Comparison of ENCODE assay signal across 30 cellular contexts in the genomic region with DNA sequence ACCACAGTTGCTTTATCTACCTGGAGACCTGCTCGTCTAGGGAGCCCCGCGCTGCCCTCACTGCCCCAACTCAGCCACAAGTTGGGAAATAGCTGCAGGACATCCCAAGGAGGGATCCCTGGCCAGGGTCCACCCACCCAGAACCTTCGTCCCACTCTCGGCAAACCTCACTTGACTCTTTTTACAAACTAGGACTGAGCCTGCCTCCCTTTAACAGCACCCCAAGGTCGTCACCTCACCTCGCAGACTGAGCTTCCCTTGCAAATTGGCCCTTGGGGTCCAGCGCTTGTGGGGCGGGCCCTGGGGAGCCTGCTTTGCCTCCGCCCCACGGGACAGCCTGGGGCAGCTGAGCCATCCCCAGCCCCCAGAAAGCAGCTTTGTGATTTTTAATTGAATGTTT.
"Had no signal": no experiment of that assay in that cellular context is flagged by ENCODE, and none has a peak within 500 bp of the region (broad histone marks: within the 10 kb centered on the region; RNA-seq: fewer than 3 reads in every experiment).

No MANE protein-coding gene starts in this region.

- DNase-seq: activated CD4-positive, alpha-beta memory T cell treated with anti-CD3 and anti-CD28 coated beads for 36 hours; activated CD4-positive, alpha-beta T cell treated with anti-CD3 and anti-CD28 coated beads for 36 hours; activated CD4-positive, alpha-beta T cell treated with anti-CD3 and anti-CD28 coated beads, Interleukin-2, amount 10 ng/mL, durations not matched to agents 24 days and 14 days; activated CD4-positive, CD25-positive, alpha-beta regulatory T cell; activated CD4-positive, CD25-positive, alpha-beta regulatory T cell treated with anti-CD3 and anti-CD28 coated beads, Interleukin-2, amount 50 U/mL, for 72 hours; activated CD8-positive, alpha-beta memory T cell treated with anti-CD3 and anti-CD28 coated beads, Interleukin-2, amount 50 U/mL, for 48 hours; activated gamma-delta T cell; activated naive CD4-positive, alpha-beta T cell; activated naive CD4-positive, alpha-beta T cell treated with anti-CD3 and anti-CD28 coated beads, Interleukin-2, amount 10 ng/mL, durations not matched to agents 7 days and 5 days; activated naive CD8-positive, alpha-beta T cell treated with anti-CD3 and anti-CD28 coated beads, Interleukin-2, amount 10 ng/mL, durations not matched to agents 7 days and 5 days; activated T-cell treated with anti-CD3 and anti-CD28 coated beads for 4 hours; activated T-cell treated with anti-CD3 and anti-CD28 coated beads, Interleukin-2, amount 50 U/mL, for 24 hours; activated T-cell treated with anti-CD3 and anti-CD28 coated beads, Interleukin-2, amount 50 U/mL, for 72 hours; central memory CD4-positive, alpha-beta T cell; cerebellar nuclear complex; cortex of kidney; dermis blood vessel endothelial cell; effector CD4-positive, alpha-beta T cell; effector memory CD8-positive, alpha-beta T cell; erythroblast; foreskin keratinocyte; heart right ventricle; T-helper 2 cell had no signal

- H3K27ac Mint-ChIP-seq: activated CD4-positive, alpha-beta memory T cell treated with anti-CD3 and anti-CD28 coated beads for 36 hours; activated CD4-positive, alpha-beta T cell treated with anti-CD3 and anti-CD28 coated beads for 36 hours; activated CD4-positive, alpha-beta T cell treated with anti-CD3 and anti-CD28 coated beads, Interleukin-2, amount 10 ng/mL, durations not matched to agents 24 days and 14 days; activated naive CD4-positive, alpha-beta T cell treated with anti-CD3 and anti-CD28 coated beads, Interleukin-2, amount 10 ng/mL, durations not matched to agents 7 days and 5 days; activated naive CD4-positive, alpha-beta T cell treated with anti-CD3 and anti-CD28 coated beads, Interleukin-2, amount 50 U/mL, for 72 hours; activated naive CD8-positive, alpha-beta T cell treated with anti-CD3 and anti-CD28 coated beads, Interleukin-2, amount 10 ng/mL, durations not matched to agents 7 days and 5 days; activated T-cell treated with anti-CD3 and anti-CD28 coated beads, Interleukin-2, amount 50 U/mL, for 24 hours; activated T-cell treated with anti-CD3 and anti-CD28 coated beads, Interleukin-2, amount 50 U/mL, for 72 hours; effector memory CD8-positive, alpha-beta T cell had no signal

- H3K36me3 Mint-ChIP-seq: activated CD4-positive, alpha-beta memory T cell treated with anti-CD3 and anti-CD28 coated beads for 36 hours; activated naive CD4-positive, alpha-beta T cell treated with anti-CD3 and anti-CD28 coated beads, Interleukin-2, amount 10 ng/mL, durations not matched to agents 7 days and 5 days; activated naive CD4-positive, alpha-beta T cell treated with anti-CD3 and anti-CD28 coated beads, Interleukin-2, amount 50 U/mL, for 72 hours; activated naive CD8-positive, alpha-beta T cell treated with anti-CD3 and anti-CD28 coated beads, Interleukin-2, amount 10 ng/mL, durations not matched to agents 7 days and 5 days; brain had no signal

- ATAC-seq: activated CD4-positive, alpha-beta T cell treated with anti-CD3 and anti-CD28 coated beads for 36 hours; activated naive CD4-positive, alpha-beta T cell treated with anti-CD3 and anti-CD28 coated beads, Interleukin-2, amount 50 U/mL, for 72 hours; activated T-cell treated with anti-CD3 and anti-CD28 coated beads, Interleukin-2, amount 50 U/mL, for 72 hours; effector memory CD8-positive, alpha-beta T cell; foreskin keratinocyte; gastroesophageal sphincter; heart right ventricle had no signal

- H3K27me3 ChIP-seq: ascending aorta, cardiac muscle cell, foreskin keratinocyte had no signal

- H3K4me3 ChIP-seq: ascending aorta, breast epithelium, cardiac muscle cell, esophagus muscularis mucosa, gastroesophageal sphincter, heart right ventricle had no signal

- H3K27ac ChIP-seq: ascending aorta, breast epithelium, cardiac muscle cell, esophagus muscularis mucosa, foreskin keratinocyte, gastroesophageal sphincter, heart right ventricle had no signal

- H3K9me3 Mint-ChIP-seq: activated CD4-positive, alpha-beta memory T cell treated with anti-CD3 and anti-CD28 coated beads for 36 hours; activated CD4-positive, alpha-beta T cell treated with anti-CD3 and anti-CD28 coated beads, Interleukin-2, amount 10 ng/mL, durations not matched to agents 24 days and 14 days; activated naive CD4-positive, alpha-beta T cell treated with anti-CD3 and anti-CD28 coated beads, Interleukin-2, amount 10 ng/mL, durations not matched to agents 7 days and 5 days; activated naive CD4-positive, alpha-beta T cell treated with anti-CD3 and anti-CD28 coated beads, Interleukin-2, amount 50 U/mL, for 72 hours; activated naive CD8-positive, alpha-beta T cell treated with anti-CD3 and anti-CD28 coated beads, Interleukin-2, amount 10 ng/mL, durations not matched to agents 7 days and 5 days; activated T-cell treated with anti-CD3 and anti-CD28 coated beads, Interleukin-2, amount 50 U/mL, for 24 hours; activated T-cell treated with anti-CD3 and anti-CD28 coated beads, Interleukin-2, amount 50 U/mL, for 72 hours; effector memory CD8-positive, alpha-beta T cell had no signal

- H3K4me1 Mint-ChIP-seq: activated CD4-positive, alpha-beta T cell treated with anti-CD3 and anti-CD28 coated beads for 36 hours; activated CD4-positive, alpha-beta T cell treated with anti-CD3 and anti-CD28 coated beads, Interleukin-2, amount 10 ng/mL, durations not matched to agents 24 days and 14 days; activated naive CD4-positive, alpha-beta T cell treated with anti-CD3 and anti-CD28 coated beads, Interleukin-2, amount 10 ng/mL, durations not matched to agents 7 days and 5 days; activated naive CD8-positive, alpha-beta T cell treated with anti-CD3 and anti-CD28 coated beads, Interleukin-2, amount 10 ng/mL, durations not matched to agents 7 days and 5 days had no signal

- H3K9me3 ChIP-seq: ascending aorta, breast epithelium, esophagus muscularis mucosa, gastroesophageal sphincter, heart right ventricle had no signal

- H3K36me3 ChIP-seq: ascending aorta, breast epithelium, cardiac muscle cell, esophagus muscularis mucosa, gastroesophageal sphincter, heart right ventricle had no signal

- H3K27me3 Mint-ChIP-seq: activated CD4-positive, alpha-beta T cell treated with anti-CD3 and anti-CD28 coated beads, Interleukin-2, amount 10 ng/mL, durations not matched to agents 24 days and 14 days had no signal

- H3K4me3 Mint-ChIP-seq: activated CD4-positive, alpha-beta memory T cell treated with anti-CD3 and anti-CD28 coated beads for 36 hours; activated CD4-positive, alpha-beta T cell treated with anti-CD3 and anti-CD28 coated beads for 36 hours; activated CD4-positive, alpha-beta T cell treated with anti-CD3 and anti-CD28 coated beads, Interleukin-2, amount 10 ng/mL, durations not matched to agents 24 days and 14 days; activated naive CD4-positive, alpha-beta T cell treated with anti-CD3 and anti-CD28 coated beads, Interleukin-2, amount 10 ng/mL, durations not matched to agents 7 days and 5 days; activated naive CD8-positive, alpha-beta T cell treated with anti-CD3 and anti-CD28 coated beads, Interleukin-2, amount 10 ng/mL, durations not matched to agents 7 days and 5 days; activated T-cell treated with anti-CD3 and anti-CD28 coated beads, Interleukin-2, amount 50 U/mL, for 24 hours; activated T-cell treated with anti-CD3 and anti-CD28 coated beads, Interleukin-2, amount 50 U/mL, for 72 hours; brain; effector memory CD8-positive, alpha-beta T cell had no signal

- H3K4me1 ChIP-seq: ascending aorta, breast epithelium, esophagus muscularis mucosa, foreskin keratinocyte, gastroesophageal sphincter, heart right ventricle had no signal
